11 cellular contexts compared by ENCODE assay signal in genomic region chr18:70036771-70037452, GRCh38.
DNase-seq lines count a peak whose midpoint lies in the region; ATAC-seq and TF ChIP-seq lines count a peak whose summit lies in the region.
"Had no signal": no experiment of that assay in that cellular context is flagged by ENCODE, and none has a peak within 500 bp of the region (broad histone marks: within the 10 kb centered on the region; RNA-seq: fewer than 3 reads in every experiment).

No MANE protein-coding gene starts in this region.

- H3K9me2 ChIP-seq in OCI-LY1 (ENCODE audit: low read depth, low read length): no peaks in the 10 kb centered on the region

- ATAC-seq in GM19324 (IDR thresholded peaks at IDR 0.05; ENCODE audit: low FRiP score, unreplicated experiment): peak; percentile 98
- ATAC-seq in HG02884 (IDR thresholded peaks at IDR 0.05; ENCODE audit: unreplicated experiment): peak; percentile 99

- no peak overlapping the region for H3K4me2 ChIP-seq in OCI-LY1 (ENCODE audit: low read length)

- WGBS in adrenal gland, 4 donors: 89 to 98% (median 96%) methylated on average over 6 to 9 of the region's 9 CpGs

- TF ChIP-seq CTCF in GM06990 (IDR thresholded peaks at IDR 0.05; ENCODE audit: insufficient read depth, low read length, poor library complexity, severe bottlenecking): no peak
- no peak for TF ChIP-seq CTCF in OCI-LY1 (IDR thresholded peaks at IDR 0.05; ENCODE audit: low read length)
- no peak for TF ChIP-seq CTCF in adrenal gland (IDR thresholded peaks at IDR 0.05)

- H3K9ac ChIP-seq in OCI-LY1 (ENCODE audit: low read length): no peak overlapping the region

- H3K27me3 ChIP-seq in GM06990 (replicated peaks; ENCODE audit: control insufficient read depth, insufficient read depth, low read length) (no peaks in the 10 kb centered on the region), OCI-LY1 (ENCODE audit: insufficient read depth, low read length) (no peaks in the 10 kb centered on the region), adrenal gland (no peaks in the 10 kb centered on the region)
- H3K27me3 ChIP-seq: esophagus muscularis mucosa had no signal

- no peak for TF ChIP-seq POLR2A in adrenal gland (IDR thresholded peaks at IDR 0.05)

- H3K36me3 ChIP-seq in GM06990 (ENCODE audit: control insufficient read depth, insufficient read depth, low read length) (peaks cover 1% of the 10 kb centered on the region), OCI-LY1 (ENCODE audit: insufficient read depth, low read length) (no peaks in the 10 kb centered on the region), adrenal gland (replicated peaks in 1 of 2) (no peaks in the 10 kb centered on the region)

- H3K27ac ChIP-seq in OCI-LY1 (ENCODE audit: low read depth, low read length, poor library complexity, severe bottlenecking): peak overlapping the region; percentile 48
- no peak overlapping the region for H3K27ac ChIP-seq in adrenal gland
- H3K27ac ChIP-seq: esophagus muscularis mucosa had no signal

- DNase-seq in GM06990 (ENCODE audit: extremely low read depth, insufficient read length) (peak; percentile 62), EL (no peak), adrenal gland (no peak), NCI-H526 treated with DMSO at 0.1 percent for 48 hours (lab: John Stamatoyannopoulos, UW) (no peak), NCI-H82 treated with DMSO at 0.1 percent for 48 hours (lab: John Stamatoyannopoulos, UW; ENCODE audit: unreplicated experiment) (no peak)
- DNase-seq: activated naive CD8-positive, alpha-beta T cell treated with anti-CD3 and anti-CD28 coated beads, Interleukin-2, amount 10 ng/mL, durations not matched to agents 7 days and 5 days had no signal

- H3K9me3 ChIP-seq in OCI-LY1 (ENCODE audit: low read length): no peaks in the 10 kb centered on the region
- no peaks in the 10 kb centered on the region for H3K9me3 ChIP-seq in adrenal gland (replicated peaks in 1 of 3)
- H3K9me3 ChIP-seq: esophagus muscularis mucosa had no signal

- H3K4me3 ChIP-seq in GM06990 (replicated peaks; ENCODE audit: low read depth, low read length): no peak overlapping the region
- no peak overlapping the region for H3K4me3 ChIP-seq in OCI-LY1 (ENCODE audit: low read depth, low read length, poor library complexity, severe bottlenecking)
- H3K4me3 ChIP-seq in adrenal gland: no peak overlapping the region
- H3K4me3 ChIP-seq: esophagus muscularis mucosa, lung had no signal

- no peaks in the 10 kb centered on the region for H3F3A ChIP-seq in OCI-LY1 (ENCODE audit: insufficient read depth, low read length)

- intact Hi-C loops in adrenal gland (cut with DNase I): no loop called here

- no peaks in the 10 kb centered on the region for H4K20me1 ChIP-seq in OCI-LY1 (ENCODE audit: insufficient read depth, low read length)

- H2AFZ ChIP-seq in OCI-LY1 (ENCODE audit: low read length): no peak overlapping the region

- H3K4me1 ChIP-seq in OCI-LY1 (ENCODE audit: insufficient read depth, low read length, severe bottlenecking): peaks cover 14% of the 10 kb centered on the region
- H3K4me1 ChIP-seq in adrenal gland (replicated peaks in 1 of 2): no peaks in the 10 kb centered on the region
- H3K4me1 ChIP-seq: esophagus muscularis mucosa had no signal

- no peaks in the 10 kb centered on the region for H3K79me2 ChIP-seq in OCI-LY1 (ENCODE audit: insufficient read depth, low read length)
